26 cellular contexts compared by ENCODE assay signal in genomic region chr17:83129676-83130075, GRCh38. TPM values are rescaled to one million over a fixed set of nuclear protein-coding genes. Genes with fewer than 3 reads are reported as not detected.
"Had no signal": no experiment of that assay in that cellular context is flagged by ENCODE, and none has a peak within 500 bp of the region (broad histone marks: within the 10 kb centered on the region; RNA-seq: fewer than 3 reads in every experiment).

No MANE protein-coding gene starts in this region.

- H3K4me3 ChIP-seq: adrenal gland, body of pancreas, esophagus squamous epithelium, right lobe of liver, skin epidermis, tibial artery had no signal

- ATAC-seq: activated CD4-positive, alpha-beta T cell treated with anti-CD3 and anti-CD28 coated beads for 36 hours; activated CD8-positive, alpha-beta memory T cell treated with anti-CD3 and anti-CD28 coated beads, Interleukin-2, amount 10 ng/mL, durations not matched to agents 7 days and 5 days; activated CD8-positive, alpha-beta T cell treated with anti-CD3 and anti-CD28 coated beads, Interleukin-2, amount 10 ng/mL, durations not matched to agents 7 days and 5 days; body of pancreas; left cardiac atrium; naive thymus-derived CD4-positive, alpha-beta T cell; right lobe of liver; stimulated activated memory B cell treated with anti-CD40 and anti-IgM and Interleukin-4, amounts not matched to agents 10 μg/mL and 1 μg/mL and 100 μg/mL, for 72 hours; stimulated activated naive CD8-positive, alpha-beta T cell treated with anti-CD3 and anti-CD28 coated beads, Interleukin-15, amount 100 ng/mL, for 72 hours; T-cell had no signal

- H3K36me3 Mint-ChIP-seq: activated CD8-positive, alpha-beta memory T cell treated with anti-CD3 and anti-CD28 coated beads, Interleukin-2, amount 10 ng/mL, durations not matched to agents 7 days and 5 days; activated naive CD8-positive, alpha-beta T cell; naive thymus-derived CD4-positive, alpha-beta T cell; stimulated activated memory B cell treated with anti-CD40 and anti-IgM and Interleukin-4, amounts not matched to agents 10 μg/mL and 1 μg/mL and 100 μg/mL, for 72 hours; T-cell had no signal

- H3K9me3 Mint-ChIP-seq: activated B cell treated with CpG ODN at 0.5 μM for 24 hours; naive thymus-derived CD4-positive, alpha-beta T cell; stimulated activated memory B cell treated with anti-CD40 and anti-IgM and Interleukin-4, amounts not matched to agents 10 μg/mL and 1 μg/mL and 100 μg/mL, for 72 hours; stimulated activated naive CD8-positive, alpha-beta T cell treated with anti-CD3 and anti-CD28 coated beads, Interleukin-15, amount 100 ng/mL, for 72 hours; T-cell; T-helper 2 cell treated with Interferon-gamma antibody and Interleukin-4, amounts not matched to agents 5 μg/mL and 100 μg/mL, for 36 hours had no signal

- H3K27ac Mint-ChIP-seq: activated B cell treated with CpG ODN at 0.5 μM for 24 hours; activated CD4-positive, alpha-beta T cell treated with anti-CD3 and anti-CD28 coated beads for 36 hours; activated CD8-positive, alpha-beta memory T cell treated with anti-CD3 and anti-CD28 coated beads, Interleukin-2, amount 10 ng/mL, durations not matched to agents 7 days and 5 days; activated CD8-positive, alpha-beta T cell treated with anti-CD3 and anti-CD28 coated beads, Interleukin-2, amount 10 ng/mL, durations not matched to agents 7 days and 5 days; activated naive CD8-positive, alpha-beta T cell; naive thymus-derived CD4-positive, alpha-beta T cell; stimulated activated memory B cell treated with anti-CD40 and anti-IgM and Interleukin-4, amounts not matched to agents 10 μg/mL and 1 μg/mL and 100 μg/mL, for 72 hours; stimulated activated naive CD8-positive, alpha-beta T cell treated with anti-CD3 and anti-CD28 coated beads, Interleukin-15, amount 100 ng/mL, for 72 hours; T-cell; T-helper 2 cell treated with Interferon-gamma antibody and Interleukin-4, amounts not matched to agents 5 μg/mL and 100 μg/mL, for 36 hours had no signal

- H3K36me3 ChIP-seq: adrenal gland, esophagus squamous epithelium, right lobe of liver, tibial artery had no signal

- H3K4me1 ChIP-seq: adrenal gland, esophagus squamous epithelium, right lobe of liver, tibial artery had no signal

- H3K9me3 ChIP-seq: adrenal gland, body of pancreas, esophagus squamous epithelium, right lobe of liver, tibial artery had no signal

- H3K4me3 Mint-ChIP-seq: activated B cell treated with CpG ODN at 0.5 μM for 24 hours; activated CD4-positive, alpha-beta T cell treated with anti-CD3 and anti-CD28 coated beads for 36 hours; activated CD8-positive, alpha-beta memory T cell treated with anti-CD3 and anti-CD28 coated beads, Interleukin-2, amount 10 ng/mL, durations not matched to agents 7 days and 5 days; activated CD8-positive, alpha-beta T cell treated with anti-CD3 and anti-CD28 coated beads, Interleukin-2, amount 10 ng/mL, durations not matched to agents 7 days and 5 days; activated naive CD8-positive, alpha-beta T cell; naive thymus-derived CD4-positive, alpha-beta T cell; stimulated activated memory B cell treated with anti-CD40 and anti-IgM and Interleukin-4, amounts not matched to agents 10 μg/mL and 1 μg/mL and 100 μg/mL, for 72 hours; stimulated activated naive CD8-positive, alpha-beta T cell treated with anti-CD3 and anti-CD28 coated beads, Interleukin-15, amount 100 ng/mL, for 72 hours; T-cell; T-helper 2 cell treated with Interferon-gamma antibody and Interleukin-4, amounts not matched to agents 5 μg/mL and 100 μg/mL, for 36 hours had no signal

- H3K27me3 ChIP-seq: adrenal gland, body of pancreas, right lobe of liver, tibial artery had no signal

- DNase-seq: activated B cell treated with CpG ODN at 0.5 μM for 24 hours; activated CD4-positive, alpha-beta T cell treated with anti-CD3 and anti-CD28 coated beads for 36 hours; activated CD8-positive, alpha-beta memory T cell treated with anti-CD3 and anti-CD28 coated beads, Interleukin-2, amount 10 ng/mL, durations not matched to agents 7 days and 5 days; activated CD8-positive, alpha-beta T cell treated with anti-CD3 and anti-CD28 coated beads, Interleukin-2, amount 10 ng/mL, durations not matched to agents 7 days and 5 days; activated effector memory CD4-positive, alpha-beta T cell treated with Interleukin-2 at 50 U/mL for 16 hours; activated naive CD4-positive, alpha-beta T cell treated with Interleukin-2 at 50 U/mL for 16 hours; adrenal gland; body of pancreas; esophagus squamous epithelium; foreskin melanocyte; left cardiac atrium; midbrain; naive thymus-derived CD4-positive, alpha-beta T cell; occipital lobe; right lobe of liver; stimulated activated CD4-positive, alpha-beta T cell treated with anti-CD3 and anti-CD28 coated beads, Interleukin-1b, Interleukin-23, amount 100 ng/mL, for 48 hours; stimulated activated CD4-positive, alpha-beta T cell treated with anti-CD3 and anti-CD28 coated beads, Interleukin-4, amount 100 ng/mL, for 4 hours; stimulated activated CD8-positive, alpha-beta memory T cell treated with anti-CD3 and anti-CD28 coated beads, Interleukin-4, amount 100 ng/mL, for 48 hours; stimulated activated naive CD8-positive, alpha-beta T cell treated with anti-CD3 and anti-CD28 coated beads, Interleukin-15, amount 100 ng/mL, for 72 hours; T-cell had no signal

- H3K27ac ChIP-seq: adrenal gland, body of pancreas, epithelial cell of prostate, esophagus squamous epithelium, right lobe of liver, skin epidermis, tibial artery had no signal

RNA-seq across cellular contexts. Expression of gene METRNL, which starts 50.3 kb away (rescaled TPM):
- polyA plus RNA-seq: naive thymus-derived CD4-positive, alpha-beta T cell had no signal
